9 cellular contexts compared by ENCODE assay signal in genomic region chr1:240004086-240004749, GRCh38.
DNase-seq lines count a peak whose midpoint lies in the region; ATAC-seq and TF ChIP-seq lines count a peak whose summit lies in the region.
"Had no signal": no experiment of that assay in that cellular context is flagged by ENCODE, and none has a peak within 500 bp of the region (broad histone marks: within the 10 kb centered on the region; RNA-seq: fewer than 3 reads in every experiment).

No MANE protein-coding gene starts in this region.

- intact Hi-C loops in heart left ventricle (cut with DNase I) (no loop called here), Right ventricle myocardium inferior (cut with DNase I) (no loop called here), psoas muscle (cut with DNase I) (no loop called here), vagina (cut with DNase I) (no loop called here)

- no peaks in the 10 kb centered on the region for H3K4me1 Mint-ChIP-seq in chondrocyte (ENCODE audit: low read depth)
- H3K4me1 Mint-ChIP-seq: activated naive CD8-positive, alpha-beta T cell treated with anti-CD3 and anti-CD28 coated beads, Interleukin-2, amount 10 ng/mL, durations not matched to agents 7 days and 5 days had no signal

- H3K9me3 ChIP-seq in heart left ventricle (no peaks in the 10 kb centered on the region), psoas muscle (no peaks in the 10 kb centered on the region), vagina (no peaks in the 10 kb centered on the region)

- TF ChIP-seq POLR2A in heart left ventricle (IDR thresholded peaks at IDR 0.05) (no peak), vagina (IDR thresholded peaks at IDR 0.05) (no peak)

- H3K27me3 ChIP-seq in heart left ventricle (peaks cover 0 to 22% (median 11%) of the 10 kb centered on the region in 9 donors), psoas muscle (ENCODE audit: insufficient read depth in 3 of 3, low read length in 2 of 3) (peaks cover 0 to 6% (median 0%) of the 10 kb centered on the region in 3 donors), vagina (no peaks in the 10 kb centered on the region)

- H3K36me3 ChIP-seq in heart left ventricle (no peaks in the 10 kb centered on the region), psoas muscle (ENCODE audit: insufficient read depth in 1 of 2, low read depth in 1 of 2) (no peaks in the 10 kb centered on the region), vagina (no peaks in the 10 kb centered on the region)

- DNase-seq in heart left ventricle (no peak), Right ventricle myocardium inferior (ENCODE audit: missing footprints) (no peak), chondrocyte (ENCODE audit: low spot score) (no peak), psoas muscle (no peak), ecto neural progenitor cell (ENCODE audit: low spot score) (no peak), vagina (ENCODE audit: extremely low spot score in 2 of 2) (no peak)
- DNase-seq in stimulated activated naive CD4-positive, alpha-beta T cell (lab: John Stamatoyannopoulos, UW) = no peak
- DNase-seq: activated naive CD8-positive, alpha-beta T cell treated with anti-CD3 and anti-CD28 coated beads, Interleukin-2, amount 10 ng/mL, durations not matched to agents 7 days and 5 days had no signal

- peaks cover 11% of the 10 kb centered on the region for H3K27me3 Mint-ChIP-seq in chondrocyte (ENCODE audit: low read depth)

- no peaks in the 10 kb centered on the region for H3K36me3 Mint-ChIP-seq in chondrocyte (ENCODE audit: low read depth)
- H3K36me3 Mint-ChIP-seq: activated naive CD8-positive, alpha-beta T cell treated with anti-CD3 and anti-CD28 coated beads, Interleukin-2, amount 10 ng/mL, durations not matched to agents 7 days and 5 days had no signal

- ATAC-seq in heart left ventricle (no peak), Right ventricle myocardium inferior (no peak), psoas muscle (no peak)

- no peaks in the 10 kb centered on the region for H3K9me3 Mint-ChIP-seq in chondrocyte (ENCODE audit: low read depth)
- H3K9me3 Mint-ChIP-seq: activated naive CD8-positive, alpha-beta T cell treated with anti-CD3 and anti-CD28 coated beads, Interleukin-2, amount 10 ng/mL, durations not matched to agents 7 days and 5 days had no signal

- H3K4me3 Mint-ChIP-seq in chondrocyte (ENCODE audit: unreplicated experiment) = no peak overlapping the region
- H3K4me3 Mint-ChIP-seq: activated naive CD8-positive, alpha-beta T cell treated with anti-CD3 and anti-CD28 coated beads, Interleukin-2, amount 10 ng/mL, durations not matched to agents 7 days and 5 days had no signal

- H3K4me3 ChIP-seq in heart left ventricle = no peak overlapping the region
- no peak overlapping the region for H3K4me3 ChIP-seq in psoas muscle
- H3K4me3 ChIP-seq in vagina = no peak overlapping the region

- TF ChIP-seq CTCF in heart left ventricle (IDR thresholded peaks at IDR 0.05) (peak; percentile 42 to 67 (median 59)), LNCAP (IDR thresholded peaks at IDR 0.05) (peak; percentile 96), chondrocyte (IDR thresholded peaks at IDR 0.05) (peak; percentile 88), psoas muscle (IDR thresholded peaks at IDR 0.05) (peak; percentile 40), vagina (IDR thresholded peaks at IDR 0.05) (peak in 1 of 3 experiments; percentile 18)

- H3K4me1 ChIP-seq in heart left ventricle (no peaks in the 10 kb centered on the region), psoas muscle (no peaks in the 10 kb centered on the region), vagina (no peaks in the 10 kb centered on the region)

- WGBS in heart left ventricle, 4 donors = 55 to 65% (median 58%) methylated on average over 12 of the region's 12 CpGs
- WGBS in psoas muscle, 3 donors = 57 to 62% (median 61%) methylated on average over 12 of the region's 12 CpGs

- no peak overlapping the region for H3K27ac Mint-ChIP-seq in chondrocyte (ENCODE audit: unreplicated experiment)
- H3K27ac Mint-ChIP-seq: activated naive CD8-positive, alpha-beta T cell treated with anti-CD3 and anti-CD28 coated beads, Interleukin-2, amount 10 ng/mL, durations not matched to agents 7 days and 5 days had no signal

- H3K27ac ChIP-seq in heart left ventricle (no peak overlapping the region), psoas muscle (no peak overlapping the region), vagina (no peak overlapping the region)
